In genomic region chr17:70414275-70414674, GRCh38 we compare ENCODE assay signal across 23 cellular contexts.
DNase-seq lines count a peak whose midpoint lies in the region; ATAC-seq and TF ChIP-seq lines count a peak whose summit lies in the region.
"Had no signal": no experiment of that assay in that cellular context is flagged by ENCODE, and none has a peak within 500 bp of the region (broad histone marks: within the 10 kb centered on the region; RNA-seq: fewer than 3 reads in every experiment).

No MANE protein-coding gene starts in this region.

- no peaks in the 10 kb centered on the region for H4K20me1 ChIP-seq in SK-N-SH (ENCODE audit: insufficient read depth)
- H4K20me1 ChIP-seq: BLaER1 treated with 17β-estradiol and CSF1 and Interleukin-3, amounts not matched to agents 10 nM and 100 nM had no signal

- no peaks in the 10 kb centered on the region; the same call in 1 of the 2 replicates for H3K9me2 ChIP-seq in SK-N-SH

- TF ChIP-seq RAD21 in SK-N-SH (IDR thresholded peaks at IDR 0.05; ENCODE audit: low read length): no peak

- H3K23ac ChIP-seq in mesendoderm (ENCODE audit: low read length): no peak overlapping the region

- H3K79me2 ChIP-seq in SK-N-SH (ENCODE audit: insufficient read depth) (no peaks in the 10 kb centered on the region), mesendoderm (ENCODE audit: control insufficient read depth, insufficient read depth, low read length) (no peaks in the 10 kb centered on the region)

- WGBS in SK-N-SH (ENCODE audit: low lambda C conversion rate): 17% methylated on average over 3 of the region's 3 CpGs
- WGBS in mesendoderm (ENCODE audit: extremely low coverage, insufficient coverage, low lambda C conversion rate): no CpG with 5 or more reads among the region's 3 CpGs

- peak overlapping the region; percentile 7 for H2BK15ac ChIP-seq in mesendoderm (replicated peaks; ENCODE audit: low read depth)

- H2BK120ac ChIP-seq in mesendoderm (ENCODE audit: low read depth, low read length): no peak overlapping the region

- H3K9ac ChIP-seq in SK-N-SH: no peak overlapping the region
- H3K9ac ChIP-seq in mesendoderm (ENCODE audit: low read length): no peak overlapping the region
- H3K9ac ChIP-seq: BLaER1 treated with 17β-estradiol and CSF1 and Interleukin-3, amounts not matched to agents 10 nM and 100 nM had no signal

- intact Hi-C loops in left lung (cut with DNase I): no loop called here

- no peak overlapping the region for H3K56ac ChIP-seq in mesendoderm (ENCODE audit: low read length)

- H2AFZ ChIP-seq in SK-N-SH (ENCODE audit: low read depth): no peak overlapping the region

- H4K5ac ChIP-seq in mesendoderm (ENCODE audit: low read length): no peak overlapping the region

- no peaks in the 10 kb centered on the region for H3K36me3 ChIP-seq in SK-N-SH (replicated peaks in 1 of 2; ENCODE audit: control insufficient read depth in 1 of 2, insufficient read depth in 2 of 2, low read length in 1 of 2)
- no peaks in the 10 kb centered on the region for H3K36me3 ChIP-seq in mesendoderm (ENCODE audit: control insufficient read depth, insufficient read depth, low read length)
- no peaks in the 10 kb centered on the region for H3K36me3 ChIP-seq in left lung
- H3K36me3 ChIP-seq: BE2C; BLaER1 treated with 17β-estradiol and CSF1 and Interleukin-3, amounts not matched to agents 10 nM and 100 nM; HAP-1 had no signal

- DNase-seq in D341Med (ENCODE audit: low spot score) (peak; percentile 40), NCI-H82 (lab: John Stamatoyannopoulos, UW) (peak; percentile 70), SK-N-SH (no peak), mesendoderm (peak; percentile 5), left lung (no peak), NCI-H748 (lab: John Stamatoyannopoulos, UW; ENCODE audit: unreplicated experiment) (no peak), SIG-M5 treated with dmso at 0.1 percent for 504 hours (lab: John Stamatoyannopoulos, UW; ENCODE audit: unreplicated experiment) (no peak)
- DNase-seq: 8988T; ACHN; AML-193; BE2C; CD4-positive, alpha-beta T cell; CD8-positive, alpha-beta memory T cell; DMS79; EL; GDM1; GOT3; HFFc6 had no signal

- TF ChIP-seq EP300 in SK-N-SH (IDR thresholded peaks at IDR 0.05; ENCODE audit: borderline replicate concordance in 1 of 2, low read depth in 1 of 2, low read length in 1 of 2): peak in 1 of 2 experiments; percentile 41; a peak in 1 of 4 replicates

- H3K4me3 ChIP-seq in SK-N-SH (ENCODE audit: low read depth in 2 of 2, low read length in 1 of 2) (no peak overlapping the region), mesendoderm (ENCODE audit: low read length) (no peak overlapping the region), left lung (no peak overlapping the region)
- H3K4me3 ChIP-seq: A549; BLaER1 treated with 17β-estradiol and CSF1 and Interleukin-3, amounts not matched to agents 10 nM and 100 nM; GM12878; HAP-1 had no signal

- H2AK5ac ChIP-seq in mesendoderm (ENCODE audit: low read length): no peak overlapping the region

- H3K4ac ChIP-seq in mesendoderm (ENCODE audit: low read depth, low read length): no peak overlapping the region

- no peak overlapping the region for H2BK5ac ChIP-seq in mesendoderm (ENCODE audit: low read length)

- POLR2A ChIA-PET in SK-N-SH (lab: Yijun Ruan, JAX): no interaction called here

- H3K9me3 ChIP-seq in SK-N-SH (0 out of 2 replicates have a peak, but pooled peaks cover 4% of the 10 kb centered on the region), left lung (no peaks in the 10 kb centered on the region)
- H3K9me3 ChIP-seq: A549; BE2C; BLaER1 treated with 17β-estradiol and CSF1 and Interleukin-3, amounts not matched to agents 10 nM and 100 nM; HAP-1 had no signal

- H3K4me1 ChIP-seq in SK-N-SH (ENCODE audit: control insufficient read depth in 1 of 2, insufficient read depth in 2 of 2, low read depth in 1 of 2, low read length in 1 of 2): peaks cover 0 to 9% of the 10 kb centered on the region in 2 experiments; a peak in 1 of 4 replicates
- H3K4me1 ChIP-seq in mesendoderm (ENCODE audit: control insufficient read depth, low read depth, low read length): no peaks in the 10 kb centered on the region
- H3K4me1 ChIP-seq in left lung: no peaks in the 10 kb centered on the region
- H3K4me1 ChIP-seq: A549; BLaER1 treated with 17β-estradiol and CSF1 and Interleukin-3, amounts not matched to agents 10 nM and 100 nM; HAP-1 had no signal

- no peak for ATAC-seq in left lung
- no peak for ATAC-seq in GM19351 (IDR thresholded peaks at IDR 0.05; ENCODE audit: unreplicated experiment)
- ATAC-seq: A549, GM12878 had no signal

- no peak overlapping the region for H3K18ac ChIP-seq in mesendoderm (ENCODE audit: low read length)

- peak overlapping the region in 1 of 2 experiments; percentile 71; a peak in 2 of 4 replicates for H3K27ac ChIP-seq in SK-N-SH (ENCODE audit: low read depth in 2 of 2, low read length in 1 of 2)
- H3K27ac ChIP-seq in mesendoderm (ENCODE audit: low read depth, low read length): no peak overlapping the region
- H3K27ac ChIP-seq in left lung: no peak overlapping the region
- H3K27ac ChIP-seq: A549; BLaER1 treated with 17β-estradiol and CSF1 and Interleukin-3, amounts not matched to agents 10 nM and 100 nM had no signal

- H4K8ac ChIP-seq in mesendoderm (ENCODE audit: low read depth, low read length): no peak overlapping the region

- H3K27me3 ChIP-seq in SK-N-SH (ENCODE audit: insufficient read depth) (no peaks in the 10 kb centered on the region), mesendoderm (ENCODE audit: insufficient read depth, low read length, poor library complexity) (no peaks in the 10 kb centered on the region), left lung (no peaks in the 10 kb centered on the region)
- H3K27me3 ChIP-seq: BE2C; BLaER1 treated with 17β-estradiol and CSF1 and Interleukin-3, amounts not matched to agents 10 nM and 100 nM had no signal

- no peaks in the 10 kb centered on the region for H3K79me1 ChIP-seq in mesendoderm (ENCODE audit: low read length)

- TF ChIP-seq CTCF in SK-N-SH (IDR thresholded peaks at IDR 0.05) (no peak), left lung (IDR thresholded peaks at IDR 0.05) (no peak)

- H3F3A ChIP-seq in SK-N-SH (replicated peaks; ENCODE audit: insufficient read depth): no peaks in the 10 kb centered on the region

- CTCF ChIA-PET in SK-N-SH (lab: Yijun Ruan, JAX): interaction anchor here (0.6 to 1.4 kb wide), 2 partner anchors 17 to 19 kb away, joined by 3 to 4 read pairs; no protein-coding TSS in a partner anchor

- H3K4me2 ChIP-seq in SK-N-SH: no peak overlapping the region
- H3K4me2 ChIP-seq in mesendoderm (ENCODE audit: low read length): no peak overlapping the region
- H3K4me2 ChIP-seq: A549; BLaER1 treated with 17β-estradiol and CSF1 and Interleukin-3, amounts not matched to agents 10 nM and 100 nM had no signal

TF ChIP-seq in SK-N-SH, 30 proteins besides CTCF, POLR2A, EP300 and RAD21:
- peak; percentile 42; the same call in 1 of the 2 replicates for TF ChIP-seq GATA2 (CRISPR knock-in tag; IDR thresholded peaks at IDR 0.05)
- no peak for TF ChIP-seq FOSL2 (IDR thresholded peaks at IDR 0.05; ENCODE audit: borderline replicate concordance, low read depth)
TF ChIP-seq in SK-N-SH: peak in this region for 1.

Comparison
In these comparisons a context has a peak if more than half of its experiments do, and no peak if none do; other contexts are left out.
1. DNase-seq: peak in D341Med (single experiment), NCI-H82 (single experiment) and mesendoderm (single experiment); none in SK-N-SH (single experiment), left lung (0 of 2), NCI-H748 (single experiment) and SIG-M5 treated with dmso at 0.1 percent for 504 hours (single experiment).